18 cellular contexts compared by ENCODE assay signal in genomic region chr3:12986986-12987385, GRCh38.
DNase-seq lines count a peak whose midpoint lies in the region; ATAC-seq, FAIRE-seq and TF ChIP-seq lines count a peak whose summit lies in the region.
"Had no signal": no experiment of that assay in that cellular context is flagged by ENCODE, and none has a peak within 500 bp of the region (broad histone marks: within the 10 kb centered on the region; RNA-seq: fewer than 3 reads in every experiment).

No MANE protein-coding gene starts in this region.

- H3K79me2 ChIP-seq in hepatocyte: peaks cover 7% of the 10 kb centered on the region

- H3K9me3 ChIP-seq in T-helper 17 cell (ENCODE audit: control insufficient read depth, low read length, poor library complexity, severe bottlenecking) (no peaks in the 10 kb centered on the region), hepatocyte (ENCODE audit: low read depth) (no peaks in the 10 kb centered on the region), gastrocnemius medialis (no peaks in the 10 kb centered on the region)
- H3K9me3 ChIP-seq: Caco-2, sigmoid colon had no signal

- ATAC-seq in T-helper 17 cell (no peak), gastrocnemius medialis (no peak), HG02623 (IDR thresholded peaks at IDR 0.05; ENCODE audit: unreplicated experiment) (no peak)
- no peak for ATAC-seq in stimulated activated naive CD8-positive, alpha-beta T cell treated with anti-CD3 and anti-CD28 coated beads, Interleukin-15, Interleukin-2, amounts not matched to agents 100 U/mL and 50 U/mL, for 24 hours

- TF ChIP-seq CTCF in D721Med (IDR thresholded peaks at IDR 0.05; ENCODE audit: insufficient read depth, missing control alignments) (no peak), hepatocyte (IDR thresholded peaks at IDR 0.05; ENCODE audit: poor library complexity) (no peak), gastrocnemius medialis (IDR thresholded peaks at IDR 0.05 in 4 of 5, conservative IDR thresholded peaks at IDR 0.05 in 1 of 5) (no peak)

- intact Hi-C loops in gastrocnemius medialis (cut with DNase I; ENCODE audit: low total_unique reads): no loop called here

- H3K27ac Mint-ChIP-seq in T-helper 17 cell: peak overlapping the region; percentile 51

- WGBS in hepatocyte (ENCODE audit: low lambda C conversion rate, missing lambda C conversion rate): 48% methylated on average over 15 of the region's 15 CpGs

- DNase-seq in D721Med (ENCODE audit: insufficient read length, low spot score) (peak; percentile 81), T-helper 17 cell (no peak), hepatocyte (ENCODE audit: low spot score) (peak; percentile 39), gastrocnemius medialis (no peak), superior temporal gyrus (ENCODE audit: extremely low spot score) (no peak), Kasumi-1 (lab: John Stamatoyannopoulos, UW) (no peak)
- no peak for DNase-seq in stimulated activated naive CD8-positive, alpha-beta T cell treated with anti-CD3 and anti-CD28 coated beads, Interleukin-15, Interleukin-2, amounts not matched to agents 100 U/mL and 50 U/mL, for 24 hours
- DNase-seq: activated CD4-positive, alpha-beta T cell treated with anti-CD3 and anti-CD28 coated beads, Interleukin-2, amount 50 U/mL, for 48 hours; activated T-cell treated with anti-CD3 and anti-CD28 coated beads, Interleukin-2, amount 50 U/mL, for 48 hours; Caco-2; cerebellar nuclear complex; foreskin fibroblast; KG1; NCI-H1105; sigmoid colon had no signal

- no peaks in the 10 kb centered on the region for H3K27me3 Mint-ChIP-seq in T-helper 17 cell

- H3K4me1 ChIP-seq in hepatocyte (ENCODE audit: insufficient read depth): peaks cover 11% of the 10 kb centered on the region
- peaks cover 33 to 44% of the 10 kb centered on the region in 2 donors for H3K4me1 ChIP-seq in gastrocnemius medialis

- H3K36me3 ChIP-seq in hepatocyte (replicated peaks; ENCODE audit: insufficient read depth, low read depth) (no peaks in the 10 kb centered on the region), gastrocnemius medialis (no peaks in the 10 kb centered on the region)
- H3K36me3 ChIP-seq: sigmoid colon had no signal

- no peak for TF ChIP-seq POLR2A in gastrocnemius medialis (IDR thresholded peaks at IDR 0.05)

- H4K20me1 ChIP-seq in hepatocyte (ENCODE audit: insufficient read depth, poor library complexity, severe bottlenecking): no peaks in the 10 kb centered on the region

- in situ Hi-C loops in gastrocnemius medialis (cut with MboI; ENCODE audit: low sequenced_read_pairs in 4 of 4): loop anchor here (10.0 to 25.0 kb wide), 3 partner anchors 52 to 100 kb away; no protein-coding TSS in a partner anchor

- peaks cover 48% of the 10 kb centered on the region for H3K4me1 Mint-ChIP-seq in T-helper 17 cell

- H3K36me3 Mint-ChIP-seq in T-helper 17 cell (ENCODE audit: low read depth): no peaks in the 10 kb centered on the region

- FAIRE-seq in D721Med (lab: Jason Lieb, UNC): no peak
- FAIRE-seq: urothelium cell line had no signal

- H3K27ac ChIP-seq in hepatocyte (no peak overlapping the region), gastrocnemius medialis (peak overlapping the region in 3 of 4 donors; percentile 1 to 65 (median 22))
- H3K27ac ChIP-seq: sigmoid colon had no signal

- H3K4me2 ChIP-seq in hepatocyte: peak overlapping the region; percentile 29

- H3K27me3 ChIP-seq in hepatocyte: no peaks in the 10 kb centered on the region
- no peaks in the 10 kb centered on the region for H3K27me3 ChIP-seq in gastrocnemius medialis
- H3K27me3 ChIP-seq: sigmoid colon had no signal

- H3K9me2 ChIP-seq in hepatocyte (replicated peaks; ENCODE audit: insufficient read depth): no peaks in the 10 kb centered on the region

- H3K4me3 Mint-ChIP-seq in T-helper 17 cell: no peak overlapping the region
- H3K4me3 Mint-ChIP-seq: neural crest cell had no signal

- H2AFZ ChIP-seq in hepatocyte: no peak overlapping the region

- no peak overlapping the region for H3K4me3 ChIP-seq in hepatocyte
- no peak overlapping the region for H3K4me3 ChIP-seq in gastrocnemius medialis
- H3K4me3 ChIP-seq: sigmoid colon had no signal

Comparison
In these comparisons a context has a peak if more than half of its experiments do, and no peak if none do; other contexts are left out.
1. DNase-seq: peak in D721Med (single experiment) and hepatocyte (single experiment); none in T-helper 17 cell (0 of 3), gastrocnemius medialis (0 of 2), superior temporal gyrus (single experiment), Kasumi-1 (0 of 2) and stimulated activated naive CD8-positive, alpha-beta T cell treated with anti-CD3 and anti-CD28 coated beads, Interleukin-15, Interleukin-2, amounts not matched to agents 100 U/mL and 50 U/mL, for 24 hours (single experiment).